Comparison of ENCODE assay signal across 26 cellular contexts in genomic region chr15:60614028-60614427, GRCh38.
"Had no signal": no experiment of that assay in that cellular context is flagged by ENCODE, and none has a peak within 500 bp of the region (broad histone marks: within the 10 kb centered on the region; RNA-seq: fewer than 3 reads in every experiment).

No MANE protein-coding gene starts in this region.

- H3K27ac Mint-ChIP-seq: activated CD4-positive, alpha-beta memory T cell treated with anti-CD3 and anti-CD28 coated beads, Interleukin-2, amount 10 ng/mL, durations not matched to agents 7 days and 5 days; activated CD4-positive, alpha-beta T cell treated with anti-CD3 and anti-CD28 coated beads for 36 hours; activated naive CD4-positive, alpha-beta T cell treated with anti-CD3 and anti-CD28 coated beads, Interleukin-2, amount 10 ng/mL, durations not matched to agents 7 days and 5 days; activated naive CD8-positive, alpha-beta T cell treated with anti-CD3 and anti-CD28 coated beads, Interleukin-2, amount 10 ng/mL, durations not matched to agents 7 days and 5 days; activated T-helper 17 cell treated with anti-CD3 and anti-CD28 coated beads, Interleukin-2, amount 50 U/mL, for 72 hours; T-helper 1 cell treated with Interleukin-12 subunit alpha and Interleukin-12 subunit beta and Interleukin-4 antibody, amounts not matched to agents 30 μg/mL and 1 μg/mL, for 36 hours had no signal

- DNase-seq: activated CD4-positive, alpha-beta memory T cell treated with anti-CD3 and anti-CD28 coated beads, Interleukin-2, amount 10 ng/mL, durations not matched to agents 7 days and 5 days; activated CD4-positive, alpha-beta T cell treated with anti-CD3 and anti-CD28 coated beads for 36 hours; activated CD4-positive, alpha-beta T cell treated with anti-CD3 and anti-CD28 coated beads, Interleukin-2, amount 50 U/mL, for 1 hour; activated gamma-delta T cell; activated naive CD4-positive, alpha-beta T cell treated with anti-CD3 and anti-CD28 coated beads, Interleukin-2, amount 10 ng/mL, durations not matched to agents 7 days and 5 days; activated naive CD8-positive, alpha-beta T cell treated with anti-CD3 and anti-CD28 coated beads, Interleukin-2, amount 10 ng/mL, durations not matched to agents 7 days and 5 days; activated T-cell treated with anti-CD3 and anti-CD28 coated beads for 4 hours; activated T-cell treated with anti-CD3 and anti-CD28 coated beads, Interleukin-2, amount 50 U/mL, for 48 hours; adrenal gland; anterior cingulate cortex; cerebellar nuclear complex; Karpas-422; NCI-H1048; NCI-H2029; NCI-H345; NCI-H510A treated with DMSO at 0.1 percent for 48 hours; NCI-H69; NK-92 treated with Interleukin-12 subunit alpha and Interleukin-12 subunit beta, amount 100 ng/mL, for 24 hours; OCI-M1; Right ventricle myocardium superior; RPMI8226; SJCRH30; WERI-Rb-1 had no signal

- H3K36me3 ChIP-seq: adrenal gland, SJCRH30, WERI-Rb-1 had no signal

- H3K9me3 Mint-ChIP-seq: activated CD4-positive, alpha-beta memory T cell treated with anti-CD3 and anti-CD28 coated beads, Interleukin-2, amount 10 ng/mL, durations not matched to agents 7 days and 5 days; activated naive CD4-positive, alpha-beta T cell treated with anti-CD3 and anti-CD28 coated beads, Interleukin-2, amount 10 ng/mL, durations not matched to agents 7 days and 5 days; activated naive CD8-positive, alpha-beta T cell treated with anti-CD3 and anti-CD28 coated beads, Interleukin-2, amount 10 ng/mL, durations not matched to agents 7 days and 5 days; activated T-helper 17 cell treated with anti-CD3 and anti-CD28 coated beads, Interleukin-2, amount 50 U/mL, for 72 hours; T-helper 1 cell treated with Interleukin-12 subunit alpha and Interleukin-12 subunit beta and Interleukin-4 antibody, amounts not matched to agents 30 μg/mL and 1 μg/mL, for 36 hours had no signal

- H3K4me3 ChIP-seq: adrenal gland, SJCRH30 had no signal

- H3K36me3 Mint-ChIP-seq: activated naive CD4-positive, alpha-beta T cell treated with anti-CD3 and anti-CD28 coated beads, Interleukin-2, amount 10 ng/mL, durations not matched to agents 7 days and 5 days; activated naive CD8-positive, alpha-beta T cell treated with anti-CD3 and anti-CD28 coated beads, Interleukin-2, amount 10 ng/mL, durations not matched to agents 7 days and 5 days had no signal

- H3K4me3 Mint-ChIP-seq: activated CD4-positive, alpha-beta memory T cell treated with anti-CD3 and anti-CD28 coated beads, Interleukin-2, amount 10 ng/mL, durations not matched to agents 7 days and 5 days; activated CD4-positive, alpha-beta T cell treated with anti-CD3 and anti-CD28 coated beads for 36 hours; activated naive CD4-positive, alpha-beta T cell treated with anti-CD3 and anti-CD28 coated beads, Interleukin-2, amount 10 ng/mL, durations not matched to agents 7 days and 5 days; activated naive CD8-positive, alpha-beta T cell treated with anti-CD3 and anti-CD28 coated beads, Interleukin-2, amount 10 ng/mL, durations not matched to agents 7 days and 5 days; activated T-helper 17 cell treated with anti-CD3 and anti-CD28 coated beads, Interleukin-2, amount 50 U/mL, for 72 hours; T-helper 1 cell treated with Interleukin-12 subunit alpha and Interleukin-12 subunit beta and Interleukin-4 antibody, amounts not matched to agents 30 μg/mL and 1 μg/mL, for 36 hours had no signal

- H3K27me3 Mint-ChIP-seq: activated T-helper 17 cell treated with anti-CD3 and anti-CD28 coated beads, Interleukin-2, amount 50 U/mL, for 72 hours had no signal

- H3K27ac ChIP-seq: adrenal gland, SJCRH30, WERI-Rb-1 had no signal

- H3K9me3 ChIP-seq: adrenal gland, SJCRH30 had no signal

- H3K27me3 ChIP-seq: adrenal gland, SJCRH30 had no signal

- ATAC-seq: activated CD4-positive, alpha-beta T cell treated with anti-CD3 and anti-CD28 coated beads for 36 hours; activated T-helper 17 cell treated with anti-CD3 and anti-CD28 coated beads, Interleukin-2, amount 50 U/mL, for 72 hours; Panc1 had no signal
